26 cellular contexts compared by ENCODE assay signal in the genomic region with DNA sequence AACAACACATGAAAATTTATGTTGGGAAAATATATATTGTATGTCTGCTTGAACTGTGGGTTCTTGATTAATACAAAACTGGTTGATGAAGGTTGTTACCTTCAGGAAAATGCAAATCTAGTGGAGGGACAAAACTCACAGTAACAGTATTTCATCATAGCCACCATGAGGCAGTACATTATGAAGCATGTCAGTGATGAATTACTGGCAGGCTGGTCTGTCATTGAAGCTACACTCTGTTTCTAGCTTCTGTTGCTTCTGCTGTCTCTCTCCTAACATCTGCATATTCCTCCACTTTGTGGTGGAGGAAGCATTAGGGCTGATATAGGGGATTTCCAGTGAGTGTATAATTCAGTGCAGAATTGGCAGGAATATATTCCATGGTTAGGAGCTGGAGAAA. TPM values are rescaled to one million over a fixed set of nuclear protein-coding genes. Genes with fewer than 3 reads are reported as not detected.
"Had no signal": no experiment of that assay in that cellular context is flagged by ENCODE, and none has a peak within 500 bp of the region (broad histone marks: within the 10 kb centered on the region; RNA-seq: fewer than 3 reads in every experiment).

No MANE protein-coding gene starts in this region.

- H3K9me2 ChIP-seq: SK-N-SH had no signal

- ATAC-seq: Panc1, PC-3, T-cell had no signal

- H3K9ac ChIP-seq: SK-N-SH had no signal

- H3K4me2 ChIP-seq: SK-N-SH had no signal

- H3K9me3 ChIP-seq: SK-N-SH had no signal

- DNase-seq: Kasumi-1, KG1, MM.1S, NCI-H1092 treated with DMSO at 0.1 percent for 48 hours, NCI-H1436 treated with DMSO at 0.1 percent for 48 hours, NCI-H1694, NCI-H187 treated with DMSO at 0.1 percent for 48 hours, NCI-H2029 treated with DMSO at 0.1 percent for 48 hours, NCI-H2171 treated with DMSO at 0.1 percent for 48 hours, NCI-H345, NCI-H446 treated with DMSO at 0.1 percent for 48 hours, NCI-H510A treated with DMSO at 0.1 percent for 48 hours, NCI-H526, NCI-H82, PC-3, SHP77, SK-N-SH, SW 1271, T-cell had no signal

- H3K27ac ChIP-seq: HL-60, RWPE1 had no signal

RNA-seq across cellular contexts. Expression of a gene that starts 44.2 kb away (rescaled TPM):
- total RNA-seq: M059J, OCI-LY7, PC-3, SK-MEL-5, T-cell had no signal
- polyA plus RNA-seq: IgD-negative memory B cell, SK-N-SH had no signal
